In the genomic region with DNA sequence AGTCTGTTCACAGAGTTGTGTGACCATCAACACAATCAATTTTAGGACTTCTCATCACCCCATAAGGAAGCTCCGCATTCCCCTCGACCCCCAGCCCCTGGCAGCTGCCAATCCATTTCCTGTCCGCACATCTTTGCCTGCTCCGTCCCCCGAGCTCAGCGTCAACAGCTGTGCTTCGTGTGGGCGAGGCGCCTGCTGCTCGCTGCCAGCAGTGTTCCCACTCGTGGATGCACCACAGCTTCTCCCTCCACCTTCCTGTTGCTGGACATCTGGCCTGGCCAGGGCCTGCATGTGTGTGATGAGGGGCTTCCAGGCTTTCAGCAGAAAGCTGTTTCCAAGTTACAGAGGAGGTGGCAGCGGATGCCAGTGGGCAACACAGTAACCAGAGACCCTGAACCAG, we compare ENCODE assay signal across 17 cellular contexts.
DNase-seq lines count a peak whose midpoint lies in the region; ATAC-seq and TF ChIP-seq lines count a peak whose summit lies in the region.
"Had no signal": no experiment of that assay in that cellular context is flagged by ENCODE, and none has a peak within 500 bp of the region (broad histone marks: within the 10 kb centered on the region; RNA-seq: fewer than 3 reads in every experiment).

No MANE protein-coding gene starts in this region.

- no peaks in the 10 kb centered on the region for H3K9me2 ChIP-seq in OCI-LY1 (ENCODE audit: low read depth, low read length)

- TF ChIP-seq POLR2A in gastrocnemius medialis (IDR thresholded peaks at IDR 0.05) (no peak), right lobe of liver (IDR thresholded peaks at IDR 0.05) (no peak)

- peak overlapping the region; percentile 92 for H3K27ac Mint-ChIP-seq in activated T-cell treated with anti-CD3 and anti-CD28 coated beads, Interleukin-2, amount 50 U/mL, for 72 hours
- peak overlapping the region; percentile 53 for H3K27ac Mint-ChIP-seq in endothelial cell (ENCODE audit: unreplicated experiment)

- no peaks in the 10 kb centered on the region for H3K27me3 Mint-ChIP-seq in activated T-cell treated with anti-CD3 and anti-CD28 coated beads, Interleukin-2, amount 50 U/mL, for 72 hours (ENCODE audit: low read depth)
- peaks cover 4% of the 10 kb centered on the region for H3K27me3 Mint-ChIP-seq in endothelial cell (ENCODE audit: unreplicated experiment)
- H3K27me3 Mint-ChIP-seq: activated CD8-positive, alpha-beta memory T cell treated with anti-CD3 and anti-CD28 coated beads, Interleukin-2, amount 10 ng/mL, durations not matched to agents 7 days and 5 days had no signal

- no peak for ATAC-seq in activated T-cell treated with anti-CD3 and anti-CD28 coated beads, Interleukin-2, amount 50 U/mL, for 72 hours (replicated peaks in 1 of 2)
- no peak for ATAC-seq in gastrocnemius medialis
- ATAC-seq in HG02588 (IDR thresholded peaks at IDR 0.05; ENCODE audit: unreplicated experiment): no peak
- no peak for ATAC-seq in right lobe of liver
- no peak for ATAC-seq in GM21786 (IDR thresholded peaks at IDR 0.05; ENCODE audit: unreplicated experiment)
- ATAC-seq: activated CD8-positive, alpha-beta memory T cell treated with anti-CD3 and anti-CD28 coated beads, Interleukin-2, amount 10 ng/mL, durations not matched to agents 7 days and 5 days; CD8-positive, alpha-beta T cell had no signal

- peaks cover 3% of the 10 kb centered on the region; the same call in 1 of the 2 replicates for H3F3A ChIP-seq in OCI-LY1 (ENCODE audit: insufficient read depth, low read length)

- H3K27me3 ChIP-seq in OCI-LY1 (ENCODE audit: insufficient read depth, low read length) (no peaks in the 10 kb centered on the region), gastrocnemius medialis (no peaks in the 10 kb centered on the region), right lobe of liver (no peaks in the 10 kb centered on the region)
- H3K27me3 ChIP-seq: upper lobe of left lung had no signal

- no peak overlapping the region for H2AFZ ChIP-seq in OCI-LY1 (ENCODE audit: low read length)

- peak overlapping the region in 1 of 2 donors; percentile 9 for H3K4me3 Mint-ChIP-seq in activated T-cell treated with anti-CD3 and anti-CD28 coated beads, Interleukin-2, amount 50 U/mL, for 72 hours
- no peak overlapping the region for H3K4me3 Mint-ChIP-seq in endothelial cell (ENCODE audit: unreplicated experiment)
- H3K4me3 Mint-ChIP-seq: activated CD8-positive, alpha-beta memory T cell treated with anti-CD3 and anti-CD28 coated beads, Interleukin-2, amount 10 ng/mL, durations not matched to agents 7 days and 5 days; activated naive CD4-positive, alpha-beta T cell treated with anti-CD3 and anti-CD28 coated beads for 36 hours; CD8-positive, alpha-beta T cell had no signal

- WGBS in right lobe of liver (ENCODE audit: insufficient coverage, low coverage, low lambda C conversion rate, missing lambda C conversion rate): 89% methylated on average over 12 of the region's 12 CpGs

- H3K4me2 ChIP-seq in OCI-LY1 (ENCODE audit: low read length): no peak overlapping the region

- TF ChIP-seq CTCF in OCI-LY1 (IDR thresholded peaks at IDR 0.05; ENCODE audit: low read length) (no peak), endothelial cell (IDR thresholded peaks at IDR 0.05; ENCODE audit: unreplicated experiment) (no peak), gastrocnemius medialis (IDR thresholded peaks at IDR 0.05 in 4 of 5, conservative IDR thresholded peaks at IDR 0.05 in 1 of 5) (no peak), right lobe of liver (IDR thresholded peaks at IDR 0.05) (no peak)

- H3K36me3 ChIP-seq in OCI-LY1 (ENCODE audit: insufficient read depth, low read length) (peaks cover 93% of the 10 kb centered on the region), gastrocnemius medialis (peaks cover 0 to 2% of the 10 kb centered on the region in 2 donors), right lobe of liver (no peaks in the 10 kb centered on the region)

- H3K4me1 Mint-ChIP-seq in activated T-cell treated with anti-CD3 and anti-CD28 coated beads, Interleukin-2, amount 50 U/mL, for 72 hours (ENCODE audit: low read depth): peaks cover 65% of the 10 kb centered on the region
- H3K4me1 Mint-ChIP-seq in endothelial cell (ENCODE audit: unreplicated experiment): peaks cover 42% of the 10 kb centered on the region

- H3K4me3 ChIP-seq in OCI-LY1 (ENCODE audit: low read depth, low read length, poor library complexity, severe bottlenecking) (no peak overlapping the region), gastrocnemius medialis (no peak overlapping the region), right lobe of liver (no peak overlapping the region)
- H3K4me3 ChIP-seq: upper lobe of left lung had no signal

- peak overlapping the region; percentile 61 for H3K27ac ChIP-seq in OCI-LY1 (ENCODE audit: low read depth, low read length, poor library complexity, severe bottlenecking)
- peak overlapping the region; percentile 88 to 93 (median 90) for H3K27ac ChIP-seq in gastrocnemius medialis
- no peak overlapping the region for H3K27ac ChIP-seq in right lobe of liver

- H3K36me3 Mint-ChIP-seq in activated T-cell treated with anti-CD3 and anti-CD28 coated beads, Interleukin-2, amount 50 U/mL, for 72 hours (ENCODE audit: insufficient read depth in 2 of 2): peaks cover 4 to 21% of the 10 kb centered on the region in 2 donors
- peaks cover 47% of the 10 kb centered on the region for H3K36me3 Mint-ChIP-seq in endothelial cell (ENCODE audit: low read depth, unreplicated experiment)

- H4K20me1 ChIP-seq in OCI-LY1 (ENCODE audit: insufficient read depth, low read length): no peaks in the 10 kb centered on the region

- H3K9me3 ChIP-seq in OCI-LY1 (ENCODE audit: low read length) (no peaks in the 10 kb centered on the region), gastrocnemius medialis (no peaks in the 10 kb centered on the region), right lobe of liver (no peaks in the 10 kb centered on the region)
- H3K9me3 ChIP-seq: upper lobe of left lung had no signal

- no peaks in the 10 kb centered on the region for H3K9me3 Mint-ChIP-seq in activated T-cell treated with anti-CD3 and anti-CD28 coated beads, Interleukin-2, amount 50 U/mL, for 72 hours
- no peaks in the 10 kb centered on the region for H3K9me3 Mint-ChIP-seq in endothelial cell (ENCODE audit: unreplicated experiment)
- H3K9me3 Mint-ChIP-seq: activated naive CD4-positive, alpha-beta T cell treated with anti-CD3 and anti-CD28 coated beads for 36 hours; CD8-positive, alpha-beta T cell had no signal

- no peak for DNase-seq in activated T-cell treated with anti-CD3 and anti-CD28 coated beads, Interleukin-2, amount 50 U/mL, for 72 hours
- DNase-seq in activated T-cell treated with anti-CD3 and anti-CD28 coated beads for 4 hours (no peak), endothelial cell (ENCODE audit: low spot score) (no peak), gastrocnemius medialis (no peak), right lobe of liver (no peak)
- DNase-seq: activated CD8-positive, alpha-beta memory T cell treated with anti-CD3 and anti-CD28 coated beads, Interleukin-2, amount 10 ng/mL, durations not matched to agents 7 days and 5 days; CD8-positive, alpha-beta T cell; DND-41; HCEC 1CT; kidney glomerular epithelial cell; NCI-H1105; NCI-H526 treated with DMSO at 0.1 percent for 48 hours; upper lobe of left lung had no signal

- H3K4me1 ChIP-seq in OCI-LY1 (ENCODE audit: insufficient read depth, low read length, severe bottlenecking): peaks cover 26% of the 10 kb centered on the region
- peaks cover 52 to 54% of the 10 kb centered on the region in 2 donors for H3K4me1 ChIP-seq in gastrocnemius medialis
- peaks cover 0 to 15% (median 2%) of the 10 kb centered on the region in 4 donors for H3K4me1 ChIP-seq in right lobe of liver

- in situ Hi-C loops in gastrocnemius medialis (cut with MboI; ENCODE audit: low sequenced_read_pairs in 4 of 4): no loop called here

- H3K79me2 ChIP-seq in OCI-LY1 (ENCODE audit: insufficient read depth, low read length): no peaks in the 10 kb centered on the region

- H3K9ac ChIP-seq in OCI-LY1 (ENCODE audit: low read length): no peak overlapping the region

- intact Hi-C loops in gastrocnemius medialis (cut with DNase I; ENCODE audit: low total_unique reads): no loop called here
- intact Hi-C loops in right lobe of liver (cut with DNase I): no loop called here

Comparison
In these comparisons a context has a peak if more than half of its experiments do, and no peak if none do; other contexts are left out.
1. H3K27ac ChIP-seq: peak in OCI-LY1 (single experiment) and gastrocnemius medialis (4 of 4); none in right lobe of liver (0 of 3).